In genomic region chr5:171418982-171419662, GRCh38 we compare ENCODE assay signal across 8 cellular contexts. TPM values are rescaled to one million over a fixed set of nuclear protein-coding genes. Genes with fewer than 3 reads are reported as not detected.
DNase-seq lines count a peak whose midpoint lies in the region; ATAC-seq, FAIRE-seq and TF ChIP-seq lines count a peak whose summit lies in the region.

TSS of gene FGF18 (plus strand) at chr5:171419647. CDS start at chr5:171420200, 553 bp downstream.

- H3K4me3 ChIP-seq in HEK293 (ENCODE audit: low read depth, low read length) (peak within 1 kb of the TSS; percentile 49), pancreas (peak within 1 kb of the TSS; percentile 17 to 49 (median 27))

- CTCF ChIA-PET in HEK293 (lab: Yijun Ruan, JAX) = interaction anchor here (0.6 to 2.8 kb wide), 25 partner anchors 8 to 968 kb away, joined by 3 to 37 read pairs (median 4); no protein-coding TSS in a partner anchor

- ATAC-seq in pancreas (peak; percentile 46 to 69 (median 55)), GM18520 (IDR thresholded peaks at IDR 0.05; ENCODE audit: unreplicated experiment) (no peak)

- H3K4me1 Mint-ChIP-seq in glutamatergic neuron (ENCODE audit: low read depth, unreplicated experiment) = peaks cover 16% of the 10 kb centered on the region

- peak; percentile 11 for DNase-seq in GM04504 (ENCODE audit: low read depth)
- peak; percentile 36 for DNase-seq in NCI-H345 (lab: John Stamatoyannopoulos, UW)
- peak; percentile 75 for DNase-seq in activated effector memory CD4-positive, alpha-beta T cell treated with anti-CD3 and anti-CD28 coated beads, Interleukin-2, amount 50 U/mL, for 16 hours
- DNase-seq in glutamatergic neuron = peak; percentile 85
- DNase-seq in pancreas = peak in 3 of 6 donors; percentile 34 to 84 (median 39)
- DNase-seq in A172 (ENCODE audit: low spot score) = no peak

- H3K36me3 Mint-ChIP-seq in glutamatergic neuron (ENCODE audit: unreplicated experiment) = no peaks in the 10 kb centered on the region

- no peaks in the 10 kb centered on the region for H3K27me3 ChIP-seq in pancreas

- peak within 1 kb of the TSS; percentile 69 for H3K27ac Mint-ChIP-seq in glutamatergic neuron (ENCODE audit: unreplicated experiment)

- H3K27me3 Mint-ChIP-seq in glutamatergic neuron (ENCODE audit: unreplicated experiment) = peaks cover 5% of the 10 kb centered on the region

- intact Hi-C loops in pancreas (cut with DNase I) = loop anchor here in 1 of 3 donors (5.0 kb wide), 1 partner anchor 488 kb away; no protein-coding TSS in a partner anchor

- no peak within 1 kb of the TSS; the same call in 1 of the 2 replicates for H3K27ac ChIP-seq in HEK293 (ENCODE audit: extremely low read depth, low read depth, low read length)
- no peak within 1 kb of the TSS for H3K27ac ChIP-seq in pancreas

- H3K4me1 ChIP-seq in HEK293 (ENCODE audit: control insufficient read depth, insufficient read depth, low read length) (peaks cover 2% of the 10 kb centered on the region; the same call in 1 of the 2 replicates), pancreas (peaks cover 8 to 14% (median 10%) of the 10 kb centered on the region in 3 donors)

- 1% methylated on average over 55 to 70 of the region's 70 CpGs for WGBS in pancreas, 2 donors

- TF ChIP-seq CTCF in HEK293 (tag by site-specific recombination; IDR thresholded peaks at IDR 0.05) (peak; percentile 6; the same call in 1 of the 2 replicates), glutamatergic neuron (IDR thresholded peaks at IDR 0.05; ENCODE audit: partially characterized antibody, unreplicated experiment) (peak; percentile 38), pancreas (IDR thresholded peaks at IDR 0.05) (peak in 2 of 4 donors; percentile 2 to 9)

- no peak for FAIRE-seq in pancreas (lab: Jason Lieb, UNC)

- no peaks in the 10 kb centered on the region for H3K9me3 ChIP-seq in HEK293 (ENCODE audit: control insufficient read depth, insufficient read depth, low read depth, low read length)
- H3K9me3 ChIP-seq in pancreas = no peaks in the 10 kb centered on the region

- peak within 1 kb of the TSS; percentile 92 for H3K4me3 Mint-ChIP-seq in glutamatergic neuron (ENCODE audit: unreplicated experiment)

- H3K9me3 Mint-ChIP-seq in glutamatergic neuron (ENCODE audit: unreplicated experiment) = peaks cover 14% of the 10 kb centered on the region

- POLR2A ChIA-PET in HEK293 (lab: Yijun Ruan, JAX) = interaction anchor here (0.6 to 1.8 kb wide), 3 partner anchors 31 to 493 kb away, joined by 3 to 7 read pairs (median 4); partner anchors contain the start of gene NPM1

- H3K36me3 ChIP-seq in HEK293 (ENCODE audit: control insufficient read depth in 2 of 2, insufficient read depth in 1 of 2, low read length in 2 of 2) (peaks cover 0 to 3% of the 10 kb centered on the region in 2 experiments; a peak in 1 of 3 replicates), pancreas (no peaks in the 10 kb centered on the region)

TF ChIP-seq in HEK293, 187 proteins besides CTCF, POLR2A, EP300 and RAD21 (continues in another document):
- TF ChIP-seq GFI1B (tag by site-specific recombination; IDR thresholded peaks at IDR 0.05) = no peak
- peak; percentile 93 for TF ChIP-seq KLF1 (tag by site-specific recombination; IDR thresholded peaks at IDR 0.05)
- TF ChIP-seq KLF17 (tag by site-specific recombination; IDR thresholded peaks at IDR 0.05) = peak; percentile 49
- TF ChIP-seq ZNF335 (tag by site-specific recombination; conservative IDR thresholded peaks at IDR 0.05) = peak; percentile 78
- no peak for TF ChIP-seq ZNF214 (tag by site-specific recombination; IDR thresholded peaks at IDR 0.05; ENCODE audit: borderline replicate concordance)
- TF ChIP-seq SP7 (tag by site-specific recombination; IDR thresholded peaks at IDR 0.05) = peak; percentile 52
- TF ChIP-seq ZNF585B (tag by site-specific recombination; IDR thresholded peaks at IDR 0.05) = no peak
- TF ChIP-seq ZNF416 (tag by site-specific recombination; IDR thresholded peaks at IDR 0.05) = no peak
- TF ChIP-seq PATZ1 (tag by site-specific recombination; IDR thresholded peaks at IDR 0.05) = peak; percentile 84; the same call in 1 of the 2 replicates
- peak; percentile 67; the same call in 1 of the 2 replicates for TF ChIP-seq KLF8 (tag by site-specific recombination; IDR thresholded peaks at IDR 0.05)
- peak; percentile 75 for TF ChIP-seq ZBTB8A (tag by site-specific recombination; IDR thresholded peaks at IDR 0.05)
- peak; percentile 52; the same call in 1 of the 2 replicates for TF ChIP-seq KLF9 (tag by site-specific recombination; IDR thresholded peaks at IDR 0.05; ENCODE audit: low read depth)
- TF ChIP-seq ZBTB21 (tag by site-specific recombination; IDR thresholded peaks at IDR 0.05) = 0 out of 2 replicates have a peak, but pooled peaks have one; percentile 20
- TF ChIP-seq ZSCAN16 (tag by site-specific recombination; IDR thresholded peaks at IDR 0.05) = no peak
- TF ChIP-seq ZNF654 (tag by site-specific recombination; IDR thresholded peaks at IDR 0.05; ENCODE audit: low read depth) = no peak
- TF ChIP-seq TCF7L2 (IDR thresholded peaks at IDR 0.05; ENCODE audit: borderline replicate concordance, low read depth, low read length) = peak; percentile 67
- TF ChIP-seq ZNF398 (tag by site-specific recombination; IDR thresholded peaks at IDR 0.05) = peak; percentile 49; the same call in 1 of the 2 replicates
- TF ChIP-seq ZBTB17 (tag by site-specific recombination; IDR thresholded peaks at IDR 0.05) = peak; percentile 69
- TF ChIP-seq ZEB2 (tag by site-specific recombination; IDR thresholded peaks at IDR 0.05) = peak; percentile 76; the same call in 1 of the 2 replicates
- peak; percentile 89 for TF ChIP-seq ZNF449 (tag by site-specific recombination; IDR thresholded peaks at IDR 0.05)
- 0 out of 2 replicates have a peak, but pooled peaks have one; percentile 5 for TF ChIP-seq GLIS1 (tag by site-specific recombination; IDR thresholded peaks at IDR 0.05)
- TF ChIP-seq ZNF664 (tag by site-specific recombination; IDR thresholded peaks at IDR 0.05) = no peak

RNA-seq across cellular contexts. Expression of gene FGF18, which starts in this region (rescaled TPM):
- total RNA-seq in glutamatergic neuron (ENCODE audit: unreplicated experiment) (26.3 TPM), pancreas (under 1 TPM; 0.13 to 0.97 (median 0.31) TPM)
- polyA plus RNA-seq in pancreas = under 1 TPM; 0.38 to 0.52 TPM
- 0.14 and 1.1 TPM in 2 replicates for total RNA-seq in A172 (2014; rRNA removed; shearing (Covaris generic))

Comparison
In these comparisons a context has a peak if more than half of its experiments do, and no peak if none do; other contexts are left out.
1. RNA of gene FGF18 (total RNA-seq): 26.3 TPM in glutamatergic neuron (single experiment); 0.14 to 1.1 TPM in A172 and 0.13 to 0.97 TPM in pancreas; every median in the first group is over 10 times any median in the second.
2. Peak in ATAC-seq and H3K4me3 ChIP-seq in pancreas; RNA of the gene not detected or under 1 TPM.